8 cellular contexts compared by ENCODE assay signal in genomic region chr1:168057355-168057754, GRCh38.
"Had no signal": no experiment of that assay in that cellular context is flagged by ENCODE, and none has a peak within 500 bp of the region (broad histone marks: within the 10 kb centered on the region; RNA-seq: fewer than 3 reads in every experiment).

No MANE protein-coding gene starts in this region.

- ATAC-seq: GM12878 had no signal

- FAIRE-seq: G401.6, GM12878, GM12891, GM12892, GM18507, GM19239 had no signal

- H3K4me3 ChIP-seq: GM12878 had no signal

- DNase-seq: GDM1, GF-D8 had no signal
